ENCODE assay signal across 2 cellular contexts in the genomic region with DNA sequence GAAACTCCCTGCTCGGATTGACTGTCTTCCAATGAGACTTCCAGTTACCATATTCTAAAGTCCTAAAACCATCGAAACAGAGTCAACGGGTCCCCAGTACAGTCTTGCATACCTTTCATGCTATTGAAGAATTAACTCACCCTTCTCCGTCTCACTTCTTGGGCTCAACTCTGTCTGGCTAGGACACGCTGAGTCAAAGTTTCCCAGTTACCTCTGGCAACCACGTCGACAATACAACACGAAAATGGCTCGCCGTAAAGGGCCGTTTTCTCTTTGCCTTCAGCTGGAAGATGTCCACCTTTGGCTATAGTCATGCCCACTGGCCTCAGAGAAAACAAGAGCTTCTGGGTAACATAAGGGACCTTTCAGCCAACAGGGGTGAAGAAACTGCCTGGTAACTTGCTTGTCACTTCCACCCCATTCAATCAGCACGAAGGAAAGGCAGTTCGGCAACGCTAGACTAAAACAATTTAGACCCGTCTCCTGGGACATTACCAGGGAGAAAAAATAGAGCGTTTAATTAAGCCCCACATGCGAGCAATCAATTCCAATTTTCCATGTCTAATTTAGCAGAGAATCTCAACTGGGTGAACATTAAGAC.
TF ChIP-seq lines count a peak whose summit lies in the region.

No MANE protein-coding gene starts in this region.

TF ChIP-seq in IMR-90, 13 proteins besides CTCF, POLR2A, EP300 and RAD21:
- TF ChIP-seq BHLHE40 (IDR thresholded peaks at IDR 0.05; ENCODE audit: low read depth, low read length): no peak
- no peak for TF ChIP-seq CEBPB (IDR thresholded peaks at IDR 0.05; ENCODE audit: low read depth, low read length)
- TF ChIP-seq RFX5 (IDR thresholded peaks at IDR 0.05; ENCODE audit: low read depth, low read length): peak; percentile 30; the same call in 1 of the 2 replicates

TF ChIP-seq in WTC11, 78 proteins besides CTCF, POLR2A, EP300 and RAD21:
- TF ChIP-seq PRRX2 (CRISPR knock-in tag; IDR thresholded peaks at IDR 0.05) (no peak), CDX4 (CRISPR knock-in tag; IDR thresholded peaks at IDR 0.05; ENCODE audit: borderline replicate concordance) (no peak), MLX (CRISPR knock-in tag; IDR thresholded peaks at IDR 0.05) (no peak), FOXP1 (CRISPR knock-in tag; IDR thresholded peaks at IDR 0.05; ENCODE audit: borderline replicate concordance) (no peak), NFATC4 (CRISPR knock-in tag; IDR thresholded peaks at IDR 0.05) (no peak), IRF1 (CRISPR knock-in tag; IDR thresholded peaks at IDR 0.05) (no peak), MXD4 (CRISPR knock-in tag; IDR thresholded peaks at IDR 0.05; ENCODE audit: borderline replicate concordance) (no peak), CREB1 (CRISPR knock-in tag; IDR thresholded peaks at IDR 0.05) (no peak), GABPB1 (CRISPR knock-in tag; IDR thresholded peaks at IDR 0.05) (no peak), HMGA2 (CRISPR knock-in tag; IDR thresholded peaks at IDR 0.05) (no peak), ZNF532 (CRISPR knock-in tag; IDR thresholded peaks at IDR 0.05; ENCODE audit: borderline replicate concordance) (no peak), ZNF416 (CRISPR knock-in tag; IDR thresholded peaks at IDR 0.05) (no peak), ZNF219 (CRISPR knock-in tag; IDR thresholded peaks at IDR 0.05; ENCODE audit: borderline replicate concordance) (no peak), ZNF396 (CRISPR knock-in tag; IDR thresholded peaks at IDR 0.05; ENCODE audit: borderline replicate concordance) (no peak), ESRRA (CRISPR knock-in tag; IDR thresholded peaks at IDR 0.05; ENCODE audit: borderline replicate concordance) (no peak), TCF7 (CRISPR knock-in tag; IDR thresholded peaks at IDR 0.05; ENCODE audit: low read depth) (no peak), SMAD3 (CRISPR knock-in tag; IDR thresholded peaks at IDR 0.05; ENCODE audit: borderline replicate concordance) (no peak), ZNF121 (CRISPR knock-in tag; IDR thresholded peaks at IDR 0.05) (no peak)
TF ChIP-seq in WTC11: peak in this region for 0.
